21 cellular contexts compared by ENCODE assay signal in genomic region chr2:203612246-203612645, GRCh38.
"Had no signal": no experiment of that assay in that cellular context is flagged by ENCODE, and none has a peak within 500 bp of the region (broad histone marks: within the 10 kb centered on the region; RNA-seq: fewer than 3 reads in every experiment).

No MANE protein-coding gene starts in this region.

- H3K4me1 Mint-ChIP-seq: central memory CD8-positive, alpha-beta T cell had no signal

- H3K4me3 Mint-ChIP-seq: activated CD8-positive, alpha-beta T cell treated with anti-CD3 and anti-CD28 coated beads for 36 hours; activated naive CD8-positive, alpha-beta T cell; brain; central memory CD8-positive, alpha-beta T cell; T-helper 1 cell treated with Interleukin-12 subunit alpha and Interleukin-12 subunit beta and Interleukin-4 antibody, amounts not matched to agents 30 μg/mL and 1 μg/mL, for 36 hours had no signal

- H3K27ac Mint-ChIP-seq: activated CD8-positive, alpha-beta T cell treated with anti-CD3 and anti-CD28 coated beads for 36 hours; activated naive CD8-positive, alpha-beta T cell; T-helper 1 cell treated with Interleukin-12 subunit alpha and Interleukin-12 subunit beta and Interleukin-4 antibody, amounts not matched to agents 30 μg/mL and 1 μg/mL, for 36 hours had no signal

- H3K27me3 Mint-ChIP-seq: activated CD8-positive, alpha-beta T cell treated with anti-CD3 and anti-CD28 coated beads for 36 hours; activated naive CD8-positive, alpha-beta T cell; central memory CD8-positive, alpha-beta T cell had no signal

- H3K9me3 Mint-ChIP-seq: activated CD8-positive, alpha-beta T cell treated with anti-CD3 and anti-CD28 coated beads for 36 hours; brain; central memory CD8-positive, alpha-beta T cell; T-helper 1 cell treated with Interleukin-12 subunit alpha and Interleukin-12 subunit beta and Interleukin-4 antibody, amounts not matched to agents 30 μg/mL and 1 μg/mL, for 36 hours had no signal

- H3K36me3 Mint-ChIP-seq: brain had no signal

- DNase-seq: activated CD4-positive, alpha-beta T cell treated with anti-CD3 and anti-CD28 coated beads for 4 hours; activated CD8-positive, alpha-beta memory T cell treated with anti-CD3 and anti-CD28 coated beads, Interleukin-2, amount 50 U/mL, for 4 hours; activated CD8-positive, alpha-beta T cell treated with anti-CD3 and anti-CD28 coated beads for 36 hours; activated effector memory CD4-positive, alpha-beta T cell treated with Interleukin-2 at 50 U/mL for 16 hours; activated naive CD4-positive, alpha-beta T cell; amygdala; Kasumi-1; NCI-H1105 treated with DMSO at 0.1 percent for 48 hours; NCI-H1436 treated with DMSO at 0.1 percent for 48 hours; NCI-H187; NCI-H2081; NCI-H526 treated with DMSO at 0.1 percent for 48 hours; NCI-H82; PC-3; SHP77 treated with DMSO at 0.1 percent for 48 hours had no signal

- H3K4me3 ChIP-seq: K562 had no signal

- ATAC-seq: activated CD4-positive, CD25-positive, alpha-beta regulatory T cell treated with anti-CD3 and anti-CD28 coated beads, Interleukin-2, amount 50 U/mL, for 24 hours; activated CD8-positive, alpha-beta T cell treated with anti-CD3 and anti-CD28 coated beads for 36 hours; K562; PC-3 had no signal
